1 cellular context compared by ENCODE assay signal in genomic region chr2:69926849-69927515, GRCh38.
A peak's percentile ranks its signal among the peaks of the same experiment; 100 is the strongest.
TF ChIP-seq lines count a peak whose summit lies in the region.

No MANE protein-coding gene starts in this region.

TF ChIP-seq in K562, 482 proteins besides CTCF, POLR2A, EP300 and RAD21 (continued from another document and continues in another):
- TF ChIP-seq ARID3B (CRISPR knock-in tag; IDR thresholded peaks at IDR 0.05; ENCODE audit: borderline replicate concordance) = no peak
- TF ChIP-seq HLTF (IDR thresholded peaks at IDR 0.05) = no peak
- TF ChIP-seq ZNF217 (CRISPR knock-in tag; IDR thresholded peaks at IDR 0.05) = no peak
- TF ChIP-seq ZBTB5 (IDR thresholded peaks at IDR 0.05) = no peak
- TF ChIP-seq SFPQ (IDR thresholded peaks at IDR 0.05; ENCODE audit: low read depth, low read length) = no peak
- no peak for TF ChIP-seq ZNF707 (CRISPR knock-in tag; conservative IDR thresholded peaks at IDR 0.05)
- no peak for TF ChIP-seq SMAD1 (IDR thresholded peaks at IDR 0.05; ENCODE audit: low read depth, low read length, partially characterized antibody)
- peak in 1 of 2 experiments; percentile 59; a peak in 1 of 4 replicates for TF ChIP-seq TRIM24 (IDR thresholded peaks at IDR 0.05)
- no peak for TF ChIP-seq ATF2 (CRISPR knock-in tag; IDR thresholded peaks at IDR 0.05)
- TF ChIP-seq ZNF316 (IDR thresholded peaks at IDR 0.05) = no peak
- no peak for TF ChIP-seq EHMT2 (IDR thresholded peaks at IDR 0.05)
- no peak for TF ChIP-seq PRDM10 (IDR thresholded peaks at IDR 0.05; ENCODE audit: partially characterized antibody)
- no peak for TF ChIP-seq ZNF551 (CRISPR knock-in tag; IDR thresholded peaks at IDR 0.05)
- TF ChIP-seq CEBPB (tag; IDR thresholded peaks at IDR 0.05) = peak; percentile 85
- no peak for TF ChIP-seq LCOR (CRISPR knock-in tag; IDR thresholded peaks at IDR 0.05)
- TF ChIP-seq SRF (CRISPR knock-in tag; IDR thresholded peaks at IDR 0.05) = peak in 1 of 2 experiments; percentile 42; a peak in 1 of 4 replicates
- TF ChIP-seq KDM2B (CRISPR knock-in tag; IDR thresholded peaks at IDR 0.05) = no peak
- TF ChIP-seq ZNF79 (CRISPR knock-in tag; IDR thresholded peaks at IDR 0.05; ENCODE audit: low read depth) = no peak
- no peak for TF ChIP-seq TEAD2 (tag; IDR thresholded peaks at IDR 0.05)
- no peak for TF ChIP-seq FOS (IDR thresholded peaks at IDR 0.05; ENCODE audit: extremely low read depth, insufficient read length)
- TF ChIP-seq SMARCE1 (IDR thresholded peaks at IDR 0.05) = no peak
- TF ChIP-seq HEY1 (CRISPR knock-in tag; IDR thresholded peaks at IDR 0.05; ENCODE audit: borderline replicate concordance) = no peak
- TF ChIP-seq MEIS2 (IDR thresholded peaks at IDR 0.05; ENCODE audit: partially characterized antibody) = no peak
- no peak for TF ChIP-seq POLR2G (IDR thresholded peaks at IDR 0.05; ENCODE audit: low read depth, low read length)
- TF ChIP-seq ETS2 (tag; IDR thresholded peaks at IDR 0.05; ENCODE audit: borderline replicate concordance, poor library complexity, severe bottlenecking) = no peak
- TF ChIP-seq POLR3G (IDR thresholded peaks at IDR 0.05; ENCODE audit: extremely low read depth, insufficient read length, insufficient replicate concordance) = no peak
- TF ChIP-seq TAF1 (IDR thresholded peaks at IDR 0.05; ENCODE audit: control insufficient read depth, extremely low read depth, insufficient read depth, low read length, severe bottlenecking) = no peak
- TF ChIP-seq KAT7 (CRISPR knock-in tag; IDR thresholded peaks at IDR 0.05; ENCODE audit: borderline replicate concordance) = no peak
- no peak for TF ChIP-seq SAFB2 (IDR thresholded peaks at IDR 0.05; ENCODE audit: borderline replicate concordance, low read depth, low read length, severe bottlenecking)
- no peak for TF ChIP-seq PHF20 (IDR thresholded peaks at IDR 0.05; ENCODE audit: partially characterized antibody)
- no peak for TF ChIP-seq WHSC1 (IDR thresholded peaks at IDR 0.05; ENCODE audit: low read length)
- TF ChIP-seq SMAD4 (CRISPR knock-in tag; conservative IDR thresholded peaks at IDR 0.05) = no peak
- no peak for TF ChIP-seq ZNF639 (CRISPR knock-in tag; conservative IDR thresholded peaks at IDR 0.05 in 1 of 2, IDR thresholded peaks at IDR 0.05 in 1 of 2)
- TF ChIP-seq MGA (IDR thresholded peaks at IDR 0.05) = no peak
- no peak for TF ChIP-seq DMBX1 (CRISPR knock-in tag; IDR thresholded peaks at IDR 0.05; ENCODE audit: borderline replicate concordance)
- TF ChIP-seq CEBPG (CRISPR knock-in tag; IDR thresholded peaks at IDR 0.05) = peak; percentile 79
- TF ChIP-seq CEBPG (tag; conservative IDR thresholded peaks at IDR 0.05 in 1 of 2, IDR thresholded peaks at IDR 0.05 in 1 of 2) = peak; percentile 90 to 98
